In genomic region chr13:76229281-76229680, GRCh38 we compare ENCODE assay signal across 14 cellular contexts.
A peak's percentile ranks its signal among the peaks of the same experiment; 100 is the strongest.
DNase-seq lines count a peak whose midpoint lies in the region; ATAC-seq and TF ChIP-seq lines count a peak whose summit lies in the region.
"Had no signal": no experiment of that assay in that cellular context is flagged by ENCODE, and none has a peak within 500 bp of the region (broad histone marks: within the 10 kb centered on the region; RNA-seq: fewer than 3 reads in every experiment).

No MANE protein-coding gene starts in this region.

- H4K8ac ChIP-seq in IMR-90 (ENCODE audit: low read depth in 2 of 2, low read length in 2 of 2) = no peak overlapping the region

- peak overlapping the region; percentile 42; the same call in 1 of the 2 replicates for H3K18ac ChIP-seq in IMR-90 (ENCODE audit: low read depth, low read length)

- H2BK120ac ChIP-seq in IMR-90 (ENCODE audit: low read depth, low read length) = no peak overlapping the region

- POLR2A ChIA-PET in IMR-90 (lab: Charles Lee; ENCODE audit: unreplicated experiment) = no interaction called here
- POLR2A ChIA-PET in PC-3 (lab: Charles Lee; ENCODE audit: unreplicated experiment) = no interaction called here

- no peaks in the 10 kb centered on the region for H3F3A ChIP-seq in PC-3 (ENCODE audit: low read length, unreplicated experiment)

- no peak overlapping the region for H2BK15ac ChIP-seq in IMR-90 (ENCODE audit: low read depth, low read length)

- CTCF ChIA-PET in IMR-90 (lab: Yijun Ruan, JAX) = no interaction called here
- CTCF ChIA-PET in PC-3 (lab: Charles Lee) = no interaction called here

- no peaks in the 10 kb centered on the region for H3K9me2 ChIP-seq in PC-3 (replicated peaks; ENCODE audit: low read length)

- H2AFZ ChIP-seq in IMR-90 (replicated peaks; ENCODE audit: low read length, poor library complexity) (no peak overlapping the region), PC-3 (ENCODE audit: low read length) (no peak overlapping the region)

- TF ChIP-seq RAD21 in IMR-90 (IDR thresholded peaks at IDR 0.05; ENCODE audit: low read length) = no peak

- no peaks in the 10 kb centered on the region for H3K79me2 ChIP-seq in PC-3 (ENCODE audit: low read length)

- in situ Hi-C loops in IMR-90 (cut with MboI; ENCODE audit: low sequenced_read_pairs) = no loop called here

- H2BK5ac ChIP-seq in IMR-90 (ENCODE audit: low read depth, low read length, poor library complexity, severe bottlenecking) = no peak overlapping the region

- H3K23ac ChIP-seq in IMR-90 (ENCODE audit: low read depth, low read length) = no peak overlapping the region

- no peak overlapping the region for H3K14ac ChIP-seq in IMR-90 (replicated peaks; ENCODE audit: low read depth, low read length)

- peak overlapping the region; percentile 17; the same call in 1 of the 2 replicates for H2BK20ac ChIP-seq in IMR-90 (ENCODE audit: low read depth, low read length)

- no peak overlapping the region for H2AK9ac ChIP-seq in IMR-90 (replicated peaks; ENCODE audit: low read depth, low read length, poor library complexity)

- H2AK5ac ChIP-seq in IMR-90 (ENCODE audit: low read depth, low read length) = no peak overlapping the region; the same call in 1 of the 2 replicates

- H3K4me3 ChIP-seq in IMR-90 (ENCODE audit: insufficient read depth, low read depth, low read length) (no peak overlapping the region), PC-3 (ENCODE audit: low read length) (no peak overlapping the region)
- H3K4me3 ChIP-seq: GM12878 had no signal

- dilution Hi-C loops in IMR-90 (cut with HindIII; ENCODE audit: low sequenced_read_pairs, unreplicated experiment) = no loop called here

- DNase-seq in IMR-90 = no peak
- peak; percentile 31 for DNase-seq in PC-3
- DNase-seq in glomerular visceral epithelial cell (ENCODE audit: extremely low spot score) = peak; percentile 3
- DNase-seq in hippocampal formation (lab: John Stamatoyannopoulos, UW) = no peak
- DNase-seq: C1 segment of cervical spinal cord; Calu3; CD4-positive, alpha-beta T cell; DMS 273 treated with DMSO at 0.1 percent for 48 hours; HCEC 1CT; HFFc6 had no signal

- H3K4me2 ChIP-seq in IMR-90 (ENCODE audit: low read depth, low read length) (no peak overlapping the region), PC-3 (ENCODE audit: low read length) (no peak overlapping the region)

- TF ChIP-seq CTCF in IMR-90 (conservative IDR thresholded peaks at IDR 0.05; ENCODE audit: low read depth, low read length) = no peak
- TF ChIP-seq CTCF in PC-3 (conservative IDR thresholded peaks at IDR 0.05; ENCODE audit: low read depth, low read length) = no peak

- ATAC-seq in IMR-90 (ENCODE audit: low read depth) (no peak), PC-3 (no peak), HG02938 (IDR thresholded peaks at IDR 0.05; ENCODE audit: unreplicated experiment) (no peak), GM21360 (IDR thresholded peaks at IDR 0.05; ENCODE audit: unreplicated experiment) (no peak), GM21515 (IDR thresholded peaks at IDR 0.05; ENCODE audit: unreplicated experiment) (no peak)
- ATAC-seq: GM12878 had no signal

- intact Hi-C loops in IMR-90 (cut with micrococcal nuclease) = no loop called here
- intact Hi-C loops in PC-3 (cut with micrococcal nuclease) = no loop called here

- H3K9ac ChIP-seq in IMR-90 (ENCODE audit: low read depth, low read length) (no peak overlapping the region), PC-3 (ENCODE audit: low read length) (no peak overlapping the region)

- H4K20me1 ChIP-seq in IMR-90 (ENCODE audit: insufficient read depth, low read length) (no peaks in the 10 kb centered on the region), PC-3 (ENCODE audit: low read length) (no peaks in the 10 kb centered on the region)

- H4K5ac ChIP-seq in IMR-90 (ENCODE audit: low read depth, low read length) = no peak overlapping the region

- H3K27me3 ChIP-seq in IMR-90 (ENCODE audit: control insufficient read depth, insufficient read depth, low read length) (no peaks in the 10 kb centered on the region), PC-3 (ENCODE audit: low read length) (no peaks in the 10 kb centered on the region)

- no CpG with 5 or more reads among the region's 2 CpGs for WGBS in IMR-90 (ENCODE audit: extremely low coverage in 2 of 2, insufficient read length in 1 of 2), 2 experiments

- H3K56ac ChIP-seq in IMR-90 (ENCODE audit: extremely low read depth, insufficient read depth, low read length) = no peak overlapping the region

- no peaks in the 10 kb centered on the region for H3K79me1 ChIP-seq in IMR-90 (ENCODE audit: low read depth in 1 of 2, low read length in 2 of 2)

- H3K36me3 ChIP-seq in IMR-90 (ENCODE audit: control insufficient read depth, insufficient read depth, low read length) (no peaks in the 10 kb centered on the region), PC-3 (ENCODE audit: low read depth, low read length) (no peaks in the 10 kb centered on the region)

- H3K9me1 ChIP-seq in IMR-90 (ENCODE audit: insufficient read depth, low read length) = no peaks in the 10 kb centered on the region

- no peak overlapping the region for H4K91ac ChIP-seq in IMR-90 (ENCODE audit: insufficient read depth, low read depth, low read length)

- no peak for TF ChIP-seq POLR2A in IMR-90 (IDR thresholded peaks at IDR 0.05; ENCODE audit: low read depth, low read length)

- BruUV-seq in IMR-90 (replicated peaks; lab: Mats Ljungman, UMichigan) (no TSS peak), PC-3 (replicated peaks; lab: Mats Ljungman, UMichigan) (no TSS peak)

- H3K4me1 ChIP-seq in IMR-90 (ENCODE audit: control insufficient read depth, insufficient read depth, low read length) (peaks cover 2% of the 10 kb centered on the region; the same call in 1 of the 2 replicates), PC-3 (ENCODE audit: insufficient read depth, low read length) (no peaks in the 10 kb centered on the region)

- no peak overlapping the region for H3K4ac ChIP-seq in IMR-90 (ENCODE audit: low read depth, low read length)

- no peaks in the 10 kb centered on the region for H3K9me3 ChIP-seq in IMR-90 (ENCODE audit: control insufficient read depth, insufficient read depth, low read length)
- no peaks in the 10 kb centered on the region for H3K9me3 ChIP-seq in PC-3 (ENCODE audit: low read length)

- H3K27ac ChIP-seq in IMR-90 (ENCODE audit: insufficient read depth, low read length) (no peak overlapping the region), PC-3 (ENCODE audit: low read length) (no peak overlapping the region)

TF ChIP-seq in IMR-90, 13 proteins besides CTCF, POLR2A, EP300 and RAD21:
- TF ChIP-seq ELK1 (IDR thresholded peaks at IDR 0.05; ENCODE audit: borderline replicate concordance, low read depth, low read length) = no peak
- no peak for TF ChIP-seq CHD1 (IDR thresholded peaks at IDR 0.05; ENCODE audit: low read depth, low read length)
- TF ChIP-seq MXI1 (IDR thresholded peaks at IDR 0.05; ENCODE audit: borderline replicate concordance, low read depth, low read length) = no peak
- TF ChIP-seq CEBPB (IDR thresholded peaks at IDR 0.05; ENCODE audit: low read depth, low read length) = no peak
- no peak for TF ChIP-seq MAFK (IDR thresholded peaks at IDR 0.05; ENCODE audit: low read depth, low read length)
- TF ChIP-seq RCOR1 (IDR thresholded peaks at IDR 0.05; ENCODE audit: insufficient replicate concordance, low read length) = no peak
- no peak for TF ChIP-seq RFX5 (IDR thresholded peaks at IDR 0.05; ENCODE audit: low read depth, low read length)
- no peak for TF ChIP-seq NFE2L2 (IDR thresholded peaks at IDR 0.05; ENCODE audit: low read depth, low read length)
- no peak for TF ChIP-seq MAZ (IDR thresholded peaks at IDR 0.05; ENCODE audit: borderline replicate concordance, low read depth, low read length)
- no peak for TF ChIP-seq SMC3 (IDR thresholded peaks at IDR 0.05; ENCODE audit: low read depth, low read length)
- no peak for TF ChIP-seq BHLHE40 (IDR thresholded peaks at IDR 0.05; ENCODE audit: low read depth, low read length)
- TF ChIP-seq FOS (IDR thresholded peaks at IDR 0.05; ENCODE audit: low read depth, low read length) = no peak
- no peak for TF ChIP-seq USF2 (IDR thresholded peaks at IDR 0.05; ENCODE audit: low read depth, low read length)

Comparison
In these comparisons a context has a peak if more than half of its experiments do, and no peak if none do; other contexts are left out.
1. DNase-seq: peak in PC-3 (single experiment) and glomerular visceral epithelial cell (single experiment); none in IMR-90 (single experiment) and hippocampal formation (0 of 2).